ENCODE assay signal across 9 cellular contexts in the genomic region with DNA sequence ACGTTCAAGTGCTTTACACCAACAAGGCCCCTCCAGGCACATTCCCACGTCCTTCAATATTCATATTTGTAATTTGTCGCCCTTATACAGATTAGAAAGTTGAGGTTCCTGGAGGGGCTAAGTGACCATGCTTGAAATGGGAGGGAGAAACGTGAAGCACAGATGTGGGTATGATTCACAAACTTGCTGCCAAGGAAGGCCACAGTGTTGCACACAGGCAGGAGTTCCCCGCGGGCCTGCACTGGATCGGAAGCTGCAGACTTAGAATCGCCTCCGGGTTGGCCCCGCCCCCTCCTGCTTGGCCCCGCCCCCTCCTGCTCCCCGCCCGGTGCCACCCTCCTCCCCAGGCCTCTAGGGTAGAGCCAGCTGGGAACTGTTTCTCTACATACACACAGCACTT. TPM values are rescaled to one million over a fixed set of nuclear protein-coding genes. Genes with fewer than 3 reads are reported as not detected.
DNase-seq lines count a peak whose midpoint lies in the region; ATAC-seq, FAIRE-seq and TF ChIP-seq lines count a peak whose summit lies in the region.
"Had no signal": no experiment of that assay in that cellular context is flagged by ENCODE, and none has a peak within 500 bp of the region (broad histone marks: within the 10 kb centered on the region; RNA-seq: fewer than 3 reads in every experiment).

No MANE protein-coding gene starts in this region.

- H3K23ac ChIP-seq in IMR-90 (ENCODE audit: low read depth, low read length), result no peak overlapping the region

- POLR2A ChIA-PET in IMR-90 (lab: Charles Lee; ENCODE audit: unreplicated experiment), result no interaction called here

- peak overlapping the region; percentile 87 for H2BK5ac ChIP-seq in IMR-90 (ENCODE audit: low read depth, low read length, poor library complexity, severe bottlenecking)

- intact Hi-C loops in IMR-90 (cut with micrococcal nuclease), result no loop called here

- H3K79me2 ChIP-seq in keratinocyte (ENCODE audit: control insufficient read depth, insufficient read depth, low read length), result no peaks in the 10 kb centered on the region

- H3K56ac ChIP-seq in IMR-90 (ENCODE audit: extremely low read depth, insufficient read depth, low read length), result no peak overlapping the region

- H4K5ac ChIP-seq in IMR-90 (ENCODE audit: low read depth, low read length), result no peak overlapping the region

- no peak for FAIRE-seq in keratinocyte (lab: Jason Lieb, UNC)

- H3K27me3 Mint-ChIP-seq in mesothelial cell of epicardium (ENCODE audit: low read depth), result no peaks in the 10 kb centered on the region

- no peaks in the 10 kb centered on the region for H3K79me1 ChIP-seq in IMR-90 (ENCODE audit: low read depth in 1 of 2, low read length in 2 of 2)

- H2BK120ac ChIP-seq in IMR-90 (ENCODE audit: low read depth, low read length), result no peak overlapping the region

- H3K36me3 Mint-ChIP-seq in mesothelial cell of epicardium, result no peaks in the 10 kb centered on the region
- H3K36me3 Mint-ChIP-seq: memory B cell had no signal

- peak; percentile 71 for DNase-seq in IMR-90
- peak; percentile 46 for DNase-seq in astrocyte of the cerebellum (ENCODE audit: low read depth)
- DNase-seq in keratinocyte (ENCODE audit: low read depth, low spot score), result peak; percentile 25
- DNase-seq in stromal cell of bone marrow (ENCODE audit: low read depth), result peak; percentile 35
- DNase-seq in mesothelial cell of epicardium (ENCODE audit: low spot score in 2 of 2, unreplicated experiment in 2 of 2), result no peak
- DNase-seq in activated naive CD4-positive, alpha-beta T cell treated with anti-CD3 and anti-CD28 coated beads, Interleukin-2, amount 50 U/mL, for 16 hours, result no peak
- no peak for DNase-seq in NCI-H526 treated with DMSO at 0.1 percent for 48 hours (lab: John Stamatoyannopoulos, UW)

- no peak for TF ChIP-seq POLR2A in IMR-90 (IDR thresholded peaks at IDR 0.05; ENCODE audit: low read depth, low read length)

- H3K14ac ChIP-seq in IMR-90 (replicated peaks; ENCODE audit: low read depth, low read length), result no peak overlapping the region

- TF ChIP-seq RAD21 in IMR-90 (IDR thresholded peaks at IDR 0.05; ENCODE audit: low read length), result no peak

- no peak overlapping the region for H2AK9ac ChIP-seq in IMR-90 (replicated peaks; ENCODE audit: low read depth, low read length, poor library complexity)

- no peak overlapping the region for H2AK5ac ChIP-seq in IMR-90 (ENCODE audit: low read depth, low read length)

- no peak overlapping the region for H3K4me3 ChIP-seq in IMR-90 (ENCODE audit: insufficient read depth, low read depth, low read length)
- no peak overlapping the region for H3K4me3 ChIP-seq in astrocyte of the cerebellum (ENCODE audit: low read depth, low read length)
- H3K4me3 ChIP-seq in keratinocyte (ENCODE audit: control insufficient read depth in 2 of 3, extremely low read depth in 1 of 3, insufficient read depth in 2 of 3, low read depth in 1 of 3, low read length in 3 of 3), result no peak overlapping the region

- no CpG with 5 or more reads among the region's 13 CpGs for WGBS in IMR-90 (ENCODE audit: extremely low coverage in 2 of 2, insufficient read length in 1 of 2), 2 experiments

- H2BK15ac ChIP-seq in IMR-90 (ENCODE audit: low read depth, low read length), result no peak overlapping the region

- H3K4me3 Mint-ChIP-seq in mesothelial cell of epicardium, result no peak overlapping the region

- no peak overlapping the region for H3K9ac ChIP-seq in IMR-90 (ENCODE audit: low read depth, low read length)
- H3K9ac ChIP-seq in keratinocyte (ENCODE audit: control insufficient read depth, extremely low read depth, insufficient read depth, low read length), result no peak overlapping the region

- BruUV-seq in IMR-90 (replicated peaks; lab: Mats Ljungman, UMichigan), result no TSS peak

- ATAC-seq in IMR-90 (ENCODE audit: low read depth) (peak; percentile 38), GM18867 (IDR thresholded peaks at IDR 0.05; ENCODE audit: unreplicated experiment) (no peak)

- TF ChIP-seq CTCF in IMR-90 (conservative IDR thresholded peaks at IDR 0.05; ENCODE audit: low read depth, low read length) (no peak), astrocyte of the cerebellum (IDR thresholded peaks at IDR 0.05; ENCODE audit: low read depth, low read length, missing control alignments) (no peak), keratinocyte (optimal IDR thresholded peaks at IDR 0.05 in 1 of 3, IDR thresholded peaks at IDR 0.05 in 1 of 3, conservative IDR thresholded peaks at IDR 0.05 in 1 of 3; ENCODE audit: extremely low read depth in 1 of 3, insufficient read depth in 2 of 3, low read length in 3 of 3) (no peak), mesothelial cell of epicardium (IDR thresholded peaks at IDR 0.05; ENCODE audit: unreplicated experiment) (no peak)

- H4K91ac ChIP-seq in IMR-90 (ENCODE audit: insufficient read depth, low read depth, low read length), result no peak overlapping the region

- no peak overlapping the region for H3K27ac Mint-ChIP-seq in mesothelial cell of epicardium
- H3K27ac Mint-ChIP-seq: memory B cell had no signal

- 0 out of 2 replicates have a peak overlapping the region, but pooled peaks have one; percentile 23 for H3K4ac ChIP-seq in IMR-90 (ENCODE audit: low read depth, low read length)

- H2BK20ac ChIP-seq in IMR-90 (ENCODE audit: low read depth, low read length), result no peak overlapping the region

- H4K8ac ChIP-seq in IMR-90 (ENCODE audit: low read depth in 2 of 2, low read length in 2 of 2), result peak overlapping the region in 1 of 2 experiments; percentile 83

- H3K9me1 ChIP-seq in IMR-90 (ENCODE audit: insufficient read depth, low read length) (no peaks in the 10 kb centered on the region; the same call in 1 of the 2 replicates), keratinocyte (ENCODE audit: control insufficient read depth, extremely low read depth, insufficient read depth, low read length) (no peaks in the 10 kb centered on the region)

- in situ Hi-C loops in IMR-90 (cut with MboI; ENCODE audit: low sequenced_read_pairs) (no loop called here), astrocyte of the cerebellum (cut with HindIII; ENCODE audit: low sequenced_read_pairs) (no loop called here)

- no peaks in the 10 kb centered on the region for H3K9me3 Mint-ChIP-seq in mesothelial cell of epicardium
- H3K9me3 Mint-ChIP-seq: memory B cell had no signal

- H3K36me3 ChIP-seq in IMR-90 (ENCODE audit: control insufficient read depth, insufficient read depth, low read length), result no peaks in the 10 kb centered on the region
- H3K36me3 ChIP-seq in keratinocyte (ENCODE audit: control insufficient read depth in 2 of 2, extremely low read depth in 1 of 2, insufficient read depth in 2 of 2, low read length in 2 of 2), result no peaks in the 10 kb centered on the region

- H2AFZ ChIP-seq in IMR-90 (replicated peaks; ENCODE audit: low read length, poor library complexity) (peak overlapping the region; percentile 53), keratinocyte (ENCODE audit: control insufficient read depth, low read length) (no peak overlapping the region)

- H3K18ac ChIP-seq in IMR-90 (ENCODE audit: low read depth, low read length), result no peak overlapping the region

- H3K4me1 ChIP-seq in IMR-90 (ENCODE audit: control insufficient read depth, insufficient read depth, low read length), result peaks cover 8% of the 10 kb centered on the region; the same call in 1 of the 2 replicates
- peaks cover 17% of the 10 kb centered on the region for H3K4me1 ChIP-seq in keratinocyte (ENCODE audit: control insufficient read depth, extremely low read depth, insufficient read depth, low read length)

- dilution Hi-C loops in IMR-90 (cut with HindIII; ENCODE audit: low sequenced_read_pairs, unreplicated experiment), result no loop called here
- dilution Hi-C loops in keratinocyte (cut with MboI; ENCODE audit: extremely low pct_ligation_motif_present, low sequenced_read_pairs), result no loop called here

- H3K27ac ChIP-seq in IMR-90 (ENCODE audit: insufficient read depth, low read length) (no peak overlapping the region), keratinocyte (ENCODE audit: control insufficient read depth, insufficient read depth, low read length) (no peak overlapping the region)

- H3K27me3 ChIP-seq in IMR-90 (ENCODE audit: control insufficient read depth, insufficient read depth, low read length), result no peaks in the 10 kb centered on the region
- H3K27me3 ChIP-seq in keratinocyte (ENCODE audit: control insufficient read depth, extremely low read depth, insufficient read depth, low read length), result no peaks in the 10 kb centered on the region

- H3K4me2 ChIP-seq in IMR-90 (ENCODE audit: low read depth, low read length) (no peak overlapping the region), keratinocyte (ENCODE audit: control insufficient read depth, extremely low read depth, insufficient read depth, low read depth, low read length) (peak overlapping the region; percentile 9)

- CTCF ChIA-PET in IMR-90 (lab: Yijun Ruan, JAX), result no interaction called here

- no peaks in the 10 kb centered on the region for H4K20me1 ChIP-seq in IMR-90 (ENCODE audit: insufficient read depth, low read length)
- H4K20me1 ChIP-seq in keratinocyte (ENCODE audit: control insufficient read depth, extremely low read depth, insufficient read depth, low read length), result no peaks in the 10 kb centered on the region

- no peaks in the 10 kb centered on the region for H3K9me3 ChIP-seq in IMR-90 (ENCODE audit: control insufficient read depth, insufficient read depth, low read length)
- no peaks in the 10 kb centered on the region for H3K9me3 ChIP-seq in keratinocyte (ENCODE audit: control insufficient read depth, low read depth, low read length)

- peaks cover 26% of the 10 kb centered on the region for H3K4me1 Mint-ChIP-seq in mesothelial cell of epicardium

TF ChIP-seq in IMR-90, 13 proteins besides CTCF, POLR2A, EP300 and RAD21 (continues in another document):
- TF ChIP-seq FOS (IDR thresholded peaks at IDR 0.05; ENCODE audit: low read depth, low read length), result no peak
- no peak for TF ChIP-seq RFX5 (IDR thresholded peaks at IDR 0.05; ENCODE audit: low read depth, low read length)
- no peak for TF ChIP-seq MXI1 (IDR thresholded peaks at IDR 0.05; ENCODE audit: borderline replicate concordance, low read depth, low read length)
- TF ChIP-seq RCOR1 (IDR thresholded peaks at IDR 0.05; ENCODE audit: insufficient replicate concordance, low read length), result no peak
- TF ChIP-seq BHLHE40 (IDR thresholded peaks at IDR 0.05; ENCODE audit: low read depth, low read length), result no peak

RNA-seq across cellular contexts. Expression of gene QKI, which starts 58.2 kb away (rescaled TPM):
- total RNA-seq in IMR-90 (2012; rRNA removed) (171 and 232 TPM in 2 replicates), mesothelial cell of epicardium (129 to 138 TPM (median 133 TPM) in 3 replicates)
- polyA plus RNA-seq in IMR-90 (2012; rRNA removed) (106 and 112 TPM in 2 replicates), keratinocyte (44.7 to 82.8 TPM (median 53.3 TPM) in 3 replicates)
- 54.2 and 59.7 TPM in 2 replicates for polyA plus RNA-seq in IMR-90 (2012; cell fraction: cytosol; rRNA removed)
- 57.1 and 121 TPM in 2 replicates for polyA plus RNA-seq in IMR-90 (2012; cell fraction: nucleus; rRNA removed; ENCODE audit: low replicate concordance)
- polyA plus RNA-seq in keratinocyte (2011; ENCODE audit: low read depth), result 99.8 TPM
- 53.5 and 69.8 TPM in 2 replicates for polyA plus RNA-seq in keratinocyte (2011; cell fraction: cytosol; rRNA removed)
- 66.5 and 75.1 TPM in 2 replicates for polyA plus RNA-seq in keratinocyte (2011; cell fraction: nucleus; rRNA removed)
- polyA plus RNA-seq in keratinocyte (2012; ENCODE audit: low replicate concordance), result 38.5 and 47.5 TPM in 2 replicates
- 135 to 160 TPM (median 157 TPM) in 3 replicates for polyA minus RNA-seq in keratinocyte
- polyA minus RNA-seq in keratinocyte (2011; cell fraction: cytosol; rRNA and poly(A)+ RNA removed), result 79.2 TPM
- polyA minus RNA-seq in keratinocyte (2011; cell fraction: nucleus; rRNA and poly(A)+ RNA removed), result 79.6 and 101 TPM in 2 replicates

Comparison
In these comparisons a context has a peak if more than half of its experiments do, and no peak if none do; other contexts are left out.
1. DNase-seq: peak in IMR-90 (single experiment), astrocyte of the cerebellum (single experiment), keratinocyte (single experiment) and stromal cell of bone marrow (single experiment); none in mesothelial cell of epicardium (0 of 2), activated naive CD4-positive, alpha-beta T cell treated with anti-CD3 and anti-CD28 coated beads, Interleukin-2, amount 50 U/mL, for 16 hours (single experiment) and NCI-H526 treated with DMSO at 0.1 percent for 48 hours (single experiment).